ENCODE assay signal across 9 cellular contexts in genomic region chr17:82020874-82021727, GRCh38. TPM values are rescaled to one million over a fixed set of nuclear protein-coding genes. Genes with fewer than 3 reads are reported as not detected.
A peak's percentile ranks its signal among the peaks of the same experiment; 100 is the strongest.
DNase-seq lines count a peak whose midpoint lies in the region; ATAC-seq and TF ChIP-seq lines count a peak whose summit lies in the region.
"Had no signal": no experiment of that assay in that cellular context is flagged by ENCODE, and none has a peak within 500 bp of the region (broad histone marks: within the 10 kb centered on the region; RNA-seq: fewer than 3 reads in every experiment).

No MANE protein-coding gene starts in this region.

- TF ChIP-seq POLR2A in adrenal gland (IDR thresholded peaks at IDR 0.05) (no peak), prostate gland (IDR thresholded peaks at IDR 0.05) (no peak)

- WGBS in HUES64, result 89% methylated on average over 27 of the region's 27 CpGs
- 42 to 66% (median 54%) methylated on average over 7 to 27 of the region's 27 CpGs for WGBS in adrenal gland, 4 donors
- 38% methylated on average over 27 of the region's 27 CpGs for WGBS in prostate gland

- peak; percentile 84 for DNase-seq in DMS 273 (lab: John Stamatoyannopoulos, UW; ENCODE audit: unreplicated experiment)
- peak; percentile 91 for DNase-seq in SK-MEL-5 (ENCODE audit: low read depth, low spot score)
- peak; percentile 78 to 92 (median 88) for DNase-seq in adrenal gland
- DNase-seq in cardiac septum (ENCODE audit: low spot score), result peak; percentile 84
- DNase-seq in prostate gland (ENCODE audit: low spot score), result peak; percentile 72

- H3K9me3 ChIP-seq in HUES64 (ENCODE audit: insufficient read depth, low read depth, low read length) (no peaks in the 10 kb centered on the region), adrenal gland (replicated peaks in 1 of 3) (no peaks in the 10 kb centered on the region), prostate gland (no peaks in the 10 kb centered on the region)

- H3K4me3 ChIP-seq in HUES64 (ENCODE audit: low read length) (peak overlapping the region; percentile 97; the same call in 1 of the 2 replicates), adrenal gland (no peak overlapping the region), prostate gland (peak overlapping the region in 1 of 2 donors; percentile 85)

- H3K9ac ChIP-seq in HUES64 (ENCODE audit: low read depth, low read length), result peak overlapping the region; percentile 90; the same call in 1 of the 2 replicates

- H3K4me1 ChIP-seq in HUES64 (ENCODE audit: insufficient read depth, low read length), result peaks cover 6% of the 10 kb centered on the region; the same call in 1 of the 2 replicates
- peaks cover 21 to 27% of the 10 kb centered on the region in 2 donors for H3K4me1 ChIP-seq in adrenal gland (replicated peaks in 1 of 2)
- H3K4me1 ChIP-seq in prostate gland (replicated peaks), result peaks cover 18% of the 10 kb centered on the region

- H3K27ac ChIP-seq in HUES64 (ENCODE audit: low read depth, low read length), result no peak overlapping the region
- no peak overlapping the region for H3K27ac ChIP-seq in adrenal gland
- H3K27ac ChIP-seq in prostate gland, result peak overlapping the region in 1 of 2 donors; percentile 39

- H3K27me3 ChIP-seq in HUES64 (ENCODE audit: insufficient read depth, low read length) (0 out of 2 replicates have a peak, but pooled peaks cover 6% of the 10 kb centered on the region), adrenal gland (no peaks in the 10 kb centered on the region), prostate gland (replicated peaks; ENCODE audit: insufficient read depth) (no peaks in the 10 kb centered on the region)

- in situ Hi-C loops in SK-MEL-5 (cut with HindIII; ENCODE audit: low pct_unique_long_range_greater_than_20kb, low sequenced_read_pairs), result no loop called here

- no peak for ATAC-seq in HG03095 (IDR thresholded peaks at IDR 0.05; ENCODE audit: unreplicated experiment)
- no peak for ATAC-seq in HG02610 (IDR thresholded peaks at IDR 0.05; ENCODE audit: unreplicated experiment)
- ATAC-seq: activated naive CD4-positive, alpha-beta T cell treated with anti-CD3 and anti-CD28 coated beads, Interleukin-2, amount 50 U/mL, for 72 hours had no signal

- intact Hi-C loops in adrenal gland (cut with DNase I), result loop anchor here (2.0 to 10.0 kb wide), 3 partner anchors 60 to 274 kb away; partner anchors contain the start of gene NOTUM (in 1 of the 2)
- intact Hi-C loops in cardiac septum (cut with DNase I), result loop anchor here (1.0 to 5.0 kb wide), 2 partner anchors 44 to 62 kb away; partner anchors contain the start of gene ASPSCR1
- intact Hi-C loops in prostate gland (cut with DNase I), result loop anchor here (2.0 kb wide), 1 partner anchor 62 kb away; no protein-coding TSS in a partner anchor

- TF ChIP-seq CTCF in adrenal gland (IDR thresholded peaks at IDR 0.05), result peak; percentile 49 to 92 (median 90)
- peak; percentile 50 to 93 (median 72) for TF ChIP-seq CTCF in prostate gland (IDR thresholded peaks at IDR 0.05)

- H3K36me3 ChIP-seq in HUES64 (ENCODE audit: insufficient read depth, low read length) (peaks cover 7% of the 10 kb centered on the region; the same call in 1 of the 2 replicates), adrenal gland (replicated peaks in 1 of 2) (no peaks in the 10 kb centered on the region), prostate gland (no peaks in the 10 kb centered on the region)

RNA-seq across cellular contexts. Expression of gene CENPX, which starts 1.6 kb away (rescaled TPM):
- 79.8 TPM for polyA plus RNA-seq in HUES64 (2013, experiment 1 of 2)
- polyA plus RNA-seq in HUES64 (2013, experiment 2 of 2), result 75.0 TPM
- 130 and 134 TPM in 2 replicates for total RNA-seq in SK-MEL-5 (2014; rRNA removed; shearing (Covaris generic))
- polyA plus RNA-seq in SK-MEL-5 (2015; cell fraction: cytosol; rRNA removed), result 135 and 199 TPM in 2 replicates
- polyA plus RNA-seq in SK-MEL-5 (2015; cell fraction: nucleus; rRNA removed), result 308 and 335 TPM in 2 replicates
- 10 to 100 TPM; 24.3 to 75.9 (median 41.0) TPM for total RNA-seq in adrenal gland
- 10 to 100 TPM; 11.2 to 70.9 (median 58.3) TPM for polyA plus RNA-seq in adrenal gland
- 22.8 TPM for total RNA-seq in cardiac septum
- total RNA-seq in prostate gland, result 100 to 1,000 TPM in 1 of 2 donors, 10 to 100 TPM in 1; 84.9 to 263 TPM

RNA-seq across cellular contexts. Expression of gene LRRC45, which starts 2.0 kb away (rescaled TPM):
- polyA plus RNA-seq in HUES64 (2013, experiment 1 of 2), result 15.4 TPM
- polyA plus RNA-seq in HUES64 (2013, experiment 2 of 2), result 13.3 TPM
- total RNA-seq in SK-MEL-5 (2014; rRNA removed; shearing (Covaris generic)), result 33.7 and 40.4 TPM in 2 replicates
- polyA plus RNA-seq in SK-MEL-5 (2015; cell fraction: cytosol; rRNA removed), result 32.6 and 37.4 TPM in 2 replicates
- polyA plus RNA-seq in SK-MEL-5 (2015; cell fraction: nucleus; rRNA removed), result 312 and 322 TPM in 2 replicates
- total RNA-seq in adrenal gland, result 10 to 100 TPM in 6 of 8 donors, 1 to 10 TPM in 2; 3.0 to 24.2 (median 12.6) TPM
- 10 to 100 TPM in 2 of 3 donors, 1 to 10 TPM in 1; 1.2 to 24.5 (median 15.4) TPM for polyA plus RNA-seq in adrenal gland
- total RNA-seq in cardiac septum, result 3.3 TPM
- 10 to 100 TPM; 22.2 to 24.1 TPM for total RNA-seq in prostate gland

RNA-seq across cellular contexts. Expression of gene RAC3, which starts 10.4 kb away (rescaled TPM):
- 73.2 TPM for polyA plus RNA-seq in HUES64 (2013, experiment 1 of 2)
- polyA plus RNA-seq in HUES64 (2013, experiment 2 of 2), result 74.7 TPM
- total RNA-seq in SK-MEL-5 (2014; rRNA removed; shearing (Covaris generic)), result 38.0 and 45.8 TPM in 2 replicates
- 39.7 and 48.1 TPM in 2 replicates for polyA plus RNA-seq in SK-MEL-5 (2015; cell fraction: cytosol; rRNA removed)
- polyA plus RNA-seq in SK-MEL-5 (2015; cell fraction: nucleus; rRNA removed), result 111 TPM in 2 replicates
- 10 to 100 TPM in 1 of 8 donors, 1 to 10 TPM in 7; 3.0 to 13.5 (median 4.4) TPM for total RNA-seq in adrenal gland
- 10 to 100 TPM in 1 of 3 donors, 1 to 10 TPM in 2; 1.6 to 10.5 (median 9.0) TPM for polyA plus RNA-seq in adrenal gland
- 0.65 TPM for total RNA-seq in cardiac septum
- 10 to 100 TPM; 41.8 to 93.9 TPM for total RNA-seq in prostate gland

RNA-seq across cellular contexts. Expression of gene DCXR, which starts 16.4 kb away (rescaled TPM):
- 53.5 TPM for polyA plus RNA-seq in HUES64 (2013, experiment 1 of 2)
- polyA plus RNA-seq in HUES64 (2013, experiment 2 of 2), result 64.1 TPM
- total RNA-seq in SK-MEL-5 (2014; rRNA removed; shearing (Covaris generic)), result 120 and 129 TPM in 2 replicates
- polyA plus RNA-seq in SK-MEL-5 (2015; cell fraction: cytosol; rRNA removed), result 183 and 211 TPM in 2 replicates
- polyA plus RNA-seq in SK-MEL-5 (2015; cell fraction: nucleus; rRNA removed), result 192 and 229 TPM in 2 replicates
- total RNA-seq in adrenal gland (100 to 1,000 TPM in 6 of 8 donors, 10 to 100 TPM in 2; 66.9 to 183 (median 111) TPM), cardiac septum (144 TPM), prostate gland (100 to 1,000 TPM; 235 to 744 TPM)
- 100 to 1,000 TPM in 1 of 3 donors, 10 to 100 TPM in 2; 67.7 to 163 (median 96.0) TPM for polyA plus RNA-seq in adrenal gland

RNA-seq across cellular contexts. Expression of gene RFNG, which starts 30.5 kb away (rescaled TPM):
- 21.6 TPM for polyA plus RNA-seq in HUES64 (2013, experiment 1 of 2)
- polyA plus RNA-seq in HUES64 (2013, experiment 2 of 2), result 23.0 TPM
- total RNA-seq in SK-MEL-5 (2014; rRNA removed; shearing (Covaris generic)), result 29.2 and 29.3 TPM in 2 replicates
- 69.4 and 86.5 TPM in 2 replicates for polyA plus RNA-seq in SK-MEL-5 (2015; cell fraction: cytosol; rRNA removed)
- 327 and 461 TPM in 2 replicates for polyA plus RNA-seq in SK-MEL-5 (2015; cell fraction: nucleus; rRNA removed)
- total RNA-seq in adrenal gland (10 to 100 TPM; 26.8 to 69.5 (median 47.4) TPM), cardiac septum (21.0 TPM), prostate gland (10 to 100 TPM; 48.8 to 92.7 TPM)
- polyA plus RNA-seq in adrenal gland, result 10 to 100 TPM; 21.2 to 78.0 (median 74.0) TPM
